In genomic region chr5:73030995-73031394, GRCh38 we compare ENCODE assay signal across 9 cellular contexts.
A peak's percentile ranks its signal among the peaks of the same experiment; 100 is the strongest.
DNase-seq lines count a peak whose midpoint lies in the region; ATAC-seq and TF ChIP-seq lines count a peak whose summit lies in the region.
"Had no signal": no experiment of that assay in that cellular context is flagged by ENCODE, and none has a peak within 500 bp of the region (broad histone marks: within the 10 kb centered on the region; RNA-seq: fewer than 3 reads in every experiment).

No MANE protein-coding gene starts in this region.

- H3K27me3 Mint-ChIP-seq in Caco-2 (ENCODE audit: insufficient read depth, unreplicated experiment): no peaks in the 10 kb centered on the region
- no peaks in the 10 kb centered on the region for H3K27me3 Mint-ChIP-seq in stimulated activated naive CD8-positive, alpha-beta T cell treated with anti-CD3 and anti-CD28 coated beads, Interleukin-15, amount 100 ng/mL, for 72 hours

- H3K36me3 Mint-ChIP-seq in Caco-2 (ENCODE audit: insufficient read depth, unreplicated experiment): peaks cover 6% of the 10 kb centered on the region

- H3K4me3 ChIP-seq in Caco-2 (ENCODE audit: low read depth, low read length) (no peak overlapping the region), mesodermal cell (ENCODE audit: extremely low read depth, insufficient read depth, low read length, poor library complexity, severe bottlenecking) (no peak overlapping the region), WERI-Rb-1 (ENCODE audit: low read depth, low read length) (no peak overlapping the region)
- H3K4me3 ChIP-seq: dorsolateral prefrontal cortex had no signal

- intact Hi-C loops in Caco-2 (cut with micrococcal nuclease; ENCODE audit: unreplicated experiment): loop anchor here (2.0 kb wide), 1 partner anchor 76 kb away; no protein-coding TSS in a partner anchor

- no peaks in the 10 kb centered on the region for H3K9me3 Mint-ChIP-seq in Caco-2 (ENCODE audit: unreplicated experiment)
- no peaks in the 10 kb centered on the region for H3K9me3 Mint-ChIP-seq in stimulated activated naive CD8-positive, alpha-beta T cell treated with anti-CD3 and anti-CD28 coated beads, Interleukin-15, amount 100 ng/mL, for 72 hours

- peaks cover 24% of the 10 kb centered on the region for H3K4me1 Mint-ChIP-seq in Caco-2 (ENCODE audit: low read depth, unreplicated experiment)
- no peaks in the 10 kb centered on the region for H3K4me1 Mint-ChIP-seq in stimulated activated naive CD8-positive, alpha-beta T cell treated with anti-CD3 and anti-CD28 coated beads, Interleukin-15, amount 100 ng/mL, for 72 hours

- H3K36me3 ChIP-seq in Caco-2 (ENCODE audit: control insufficient read depth, insufficient read depth, low read length) (no peaks in the 10 kb centered on the region), mesodermal cell (ENCODE audit: control insufficient read depth, insufficient read depth, low read length) (peaks cover 33% of the 10 kb centered on the region), WERI-Rb-1 (peaks cover 7% of the 10 kb centered on the region)

- TSS peak; percentile 82 for BruUV-seq in Caco-2 (replicated peaks; lab: Mats Ljungman, UMichigan)

- H3K4me1 ChIP-seq in Caco-2: peaks cover 18% of the 10 kb centered on the region
- peaks cover 6% of the 10 kb centered on the region for H3K4me1 ChIP-seq in mesodermal cell (ENCODE audit: control insufficient read depth, insufficient read depth, low read length, poor library complexity, severe bottlenecking)

- ATAC-seq in stimulated activated naive CD8-positive, alpha-beta T cell treated with anti-CD3 and anti-CD28 coated beads, Interleukin-15, amount 100 ng/mL, for 72 hours: no peak

- H3K27me3 ChIP-seq in Caco-2 (replicated peaks; ENCODE audit: control insufficient read depth, insufficient read depth, low read length) (no peaks in the 10 kb centered on the region), WERI-Rb-1 (ENCODE audit: insufficient read depth, low read depth, severe bottlenecking) (no peaks in the 10 kb centered on the region)
- H3K27me3 ChIP-seq: dorsolateral prefrontal cortex had no signal

- TF ChIP-seq CTCF in Caco-2 (IDR thresholded peaks at IDR 0.05; ENCODE audit: insufficient read depth in 1 of 2, low read depth in 1 of 2, low read length in 1 of 2, severe bottlenecking in 1 of 2, unreplicated experiment in 1 of 2): no peak
- TF ChIP-seq CTCF in WERI-Rb-1 (IDR thresholded peaks at IDR 0.05; ENCODE audit: low read depth, low read length): no peak

- H3K9me3 ChIP-seq in Caco-2 (no peaks in the 10 kb centered on the region), mesodermal cell (ENCODE audit: control insufficient read depth, low read length) (no peaks in the 10 kb centered on the region), WERI-Rb-1 (ENCODE audit: severe bottlenecking) (no peaks in the 10 kb centered on the region)

- peak overlapping the region; percentile 48 for H3K4me3 Mint-ChIP-seq in Caco-2 (ENCODE audit: unreplicated experiment)
- no peak overlapping the region for H3K4me3 Mint-ChIP-seq in stimulated activated naive CD8-positive, alpha-beta T cell treated with anti-CD3 and anti-CD28 coated beads, Interleukin-15, amount 100 ng/mL, for 72 hours

- peak overlapping the region; percentile 69 for H3K27ac Mint-ChIP-seq in Caco-2 (ENCODE audit: unreplicated experiment)
- H3K27ac Mint-ChIP-seq in stimulated activated naive CD8-positive, alpha-beta T cell treated with anti-CD3 and anti-CD28 coated beads, Interleukin-15, amount 100 ng/mL, for 72 hours: no peak overlapping the region

- peak; percentile 74 for DNase-seq in Caco-2
- DNase-seq in LHCN-M2 (ENCODE audit: low read depth): peak; percentile 80
- peak; percentile 34 to 75 for DNase-seq in dermis microvascular lymphatic vessel endothelial cell (ENCODE audit: low read depth in 2 of 2)
- no peak for DNase-seq in DMS53 (lab: John Stamatoyannopoulos, UW)
- no peak for DNase-seq in WERI-Rb-1
- DNase-seq in COR-L47 (lab: John Stamatoyannopoulos, UW): no peak
- no peak for DNase-seq in stimulated activated naive CD8-positive, alpha-beta T cell treated with anti-CD3 and anti-CD28 coated beads, Interleukin-15, amount 100 ng/mL, for 72 hours
- DNase-seq: dorsolateral prefrontal cortex had no signal

- POLR2A ChIA-PET in Caco-2 (lab: Charles Lee): no interaction called here

- CTCF ChIA-PET in Caco-2 (lab: Charles Lee): interaction anchor here (0.7 to 1.5 kb wide), 3 partner anchors 9 to 424 kb away, joined by 3 to 4 read pairs (median 4); no protein-coding TSS in a partner anchor

- peak overlapping the region; percentile 82 for H3K27ac ChIP-seq in mesodermal cell (ENCODE audit: low read depth, low read length, severe bottlenecking)
- H3K27ac ChIP-seq in WERI-Rb-1: no peak overlapping the region
- H3K27ac ChIP-seq: dorsolateral prefrontal cortex had no signal

Comparison
In these comparisons a context has a peak if more than half of its experiments do, and no peak if none do; other contexts are left out.
1. DNase-seq: peak in Caco-2 (2 of 2), LHCN-M2 (single experiment) and dermis microvascular lymphatic vessel endothelial cell (2 of 2); none in DMS53 (single experiment), WERI-Rb-1 (single experiment), COR-L47 (single experiment) and stimulated activated naive CD8-positive, alpha-beta T cell treated with anti-CD3 and anti-CD28 coated beads, Interleukin-15, amount 100 ng/mL, for 72 hours (0 of 2).